1 cellular context compared by ENCODE assay signal in the genomic region with DNA sequence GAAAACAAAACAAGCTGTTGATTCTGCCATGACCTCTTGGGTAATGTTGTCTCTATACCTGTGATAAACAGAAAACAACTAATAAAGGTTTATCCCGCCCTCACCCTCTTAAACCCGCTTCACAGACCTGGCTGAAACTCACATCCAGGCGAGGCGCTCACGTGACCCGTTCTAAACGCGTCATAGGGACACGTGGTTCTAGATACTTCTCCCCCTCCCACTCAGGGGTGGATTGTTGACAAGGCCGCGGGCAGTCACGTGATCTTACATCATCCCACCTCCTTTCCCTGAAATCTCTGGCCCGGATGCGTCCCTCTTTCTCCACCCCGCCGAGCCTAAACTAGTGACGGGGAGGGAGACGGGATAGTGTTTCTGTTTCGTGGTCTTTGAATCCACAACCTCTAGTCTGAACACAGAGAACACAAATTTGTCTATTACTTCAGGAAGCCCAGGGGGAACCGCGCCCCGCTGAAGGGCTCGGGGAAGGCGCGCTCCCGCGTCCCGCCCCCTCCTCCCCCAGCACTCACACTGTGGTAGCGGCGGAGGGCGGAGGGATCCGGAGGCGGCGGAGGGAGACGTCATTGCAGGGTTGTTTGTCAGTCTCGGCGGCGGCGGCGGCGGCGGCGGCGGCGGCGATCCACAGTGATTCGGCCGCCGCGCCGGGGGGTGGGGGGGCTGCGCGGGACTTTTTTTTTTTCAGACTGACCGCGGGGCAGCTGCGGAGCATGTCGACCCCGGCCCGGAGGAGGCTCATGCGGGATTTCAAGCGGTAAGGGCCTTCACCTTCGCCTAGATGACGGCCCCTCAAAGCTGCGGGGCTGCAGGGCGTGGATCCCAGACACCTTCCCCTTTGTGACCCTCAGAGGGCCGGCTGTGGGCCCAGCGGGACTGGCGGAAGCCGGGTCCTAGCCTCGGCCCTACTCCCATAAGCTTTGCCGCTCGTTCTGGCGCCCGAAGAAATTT.
TF ChIP-seq lines count a peak whose summit lies in the region.

A gene (plus strand): TSS at position 699 of the 963 bp plus-strand sequence. CDS start 27 bp downstream, at position 726.

TF ChIP-seq in HEK293, 187 proteins besides CTCF, POLR2A, EP300 and RAD21 (continued from another document):
- TF ChIP-seq, protein P1, sequence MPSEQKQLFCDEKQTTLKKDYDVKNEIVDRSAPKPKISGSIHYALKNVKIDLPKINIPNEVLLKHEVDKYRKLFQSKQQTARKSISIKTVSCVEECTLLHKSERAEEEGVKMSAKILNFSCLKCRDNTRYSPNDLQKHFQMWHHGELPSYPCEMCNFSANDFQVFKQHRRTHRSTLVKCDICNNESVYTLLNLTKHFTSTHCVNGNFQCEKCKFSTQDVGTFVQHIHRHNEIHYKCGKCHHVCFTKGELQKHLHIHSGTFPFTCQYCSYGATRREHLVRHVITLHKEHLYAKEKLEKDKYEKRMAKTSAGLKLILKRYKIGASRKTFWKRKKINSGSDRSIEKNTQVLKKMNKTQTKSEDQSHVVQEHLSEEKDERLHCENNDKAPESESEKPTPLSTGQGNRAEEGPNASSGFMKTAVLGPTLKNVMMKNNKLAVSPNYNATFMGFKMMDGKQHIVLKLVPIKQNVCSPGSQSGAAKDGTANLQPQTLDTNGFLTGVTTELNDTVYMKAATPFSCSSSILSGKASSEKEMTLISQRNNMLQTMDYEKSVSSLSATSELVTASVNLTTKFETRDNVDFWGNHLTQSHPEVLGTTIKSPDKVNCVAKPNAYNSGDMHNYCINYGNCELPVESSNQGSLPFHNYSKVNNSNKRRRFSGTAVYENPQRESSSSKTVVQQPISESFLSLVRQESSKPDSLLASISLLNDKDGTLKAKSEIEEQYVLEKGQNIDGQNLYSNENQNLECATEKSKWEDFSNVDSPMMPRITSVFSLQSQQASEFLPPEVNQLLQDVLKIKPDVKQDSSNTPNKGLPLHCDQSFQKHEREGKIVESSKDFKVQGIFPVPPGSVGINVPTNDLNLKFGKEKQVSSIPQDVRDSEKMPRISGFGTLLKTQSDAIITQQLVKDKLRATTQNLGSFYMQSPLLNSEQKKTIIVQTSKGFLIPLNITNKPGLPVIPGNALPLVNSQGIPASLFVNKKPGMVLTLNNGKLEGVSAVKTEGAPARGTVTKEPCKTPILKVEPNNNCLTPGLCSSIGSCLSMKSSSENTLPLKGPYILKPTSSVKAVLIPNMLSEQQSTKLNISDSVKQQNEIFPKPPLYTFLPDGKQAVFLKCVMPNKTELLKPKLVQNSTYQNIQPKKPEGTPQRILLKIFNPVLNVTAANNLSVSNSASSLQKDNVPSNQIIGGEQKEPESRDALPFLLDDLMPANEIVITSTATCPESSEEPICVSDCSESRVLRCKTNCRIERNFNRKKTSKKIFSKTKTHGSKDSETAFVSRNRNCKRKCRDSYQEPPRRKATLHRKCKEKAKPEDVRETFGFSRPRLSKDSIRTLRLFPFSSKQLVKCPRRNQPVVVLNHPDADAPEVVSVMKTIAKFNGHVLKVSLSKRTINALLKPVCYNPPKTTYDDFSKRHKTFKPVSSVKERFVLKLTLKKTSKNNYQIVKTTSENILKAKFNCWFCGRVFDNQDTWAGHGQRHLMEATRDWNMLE (tag by site-specific recombination; conservative IDR thresholded peaks at IDR 0.05; ENCODE audit: low read depth): peak; percentile 62; the same call in 1 of the 2 replicates
- TF ChIP-seq ZNF292 (tag by site-specific recombination; IDR thresholded peaks at IDR 0.05; ENCODE audit: borderline replicate concordance, low read depth) (no peak), ZNF121 (tag by site-specific recombination; IDR thresholded peaks at IDR 0.05) (no peak), ZNF555 (tag by site-specific recombination; conservative IDR thresholded peaks at IDR 0.05) (no peak), YY2 (tag by site-specific recombination; IDR thresholded peaks at IDR 0.05) (peak; percentile 64), ZNF2 (tag by site-specific recombination; IDR thresholded peaks at IDR 0.05) (peak; percentile 82; the same call in 1 of the 2 replicates), ZNF843 (tag by site-specific recombination; IDR thresholded peaks at IDR 0.05) (peak; percentile 70), ZNF549 (tag by site-specific recombination; IDR thresholded peaks at IDR 0.05) (no peak), ZNF24 (tag by site-specific recombination; IDR thresholded peaks at IDR 0.05) (peak; percentile 87; the same call in 1 of the 2 replicates), SCRT1 (tag by site-specific recombination; IDR thresholded peaks at IDR 0.05; ENCODE audit: borderline replicate concordance) (no peak), ZNF791 (tag by site-specific recombination; IDR thresholded peaks at IDR 0.05) (no peak), ZNF302 (tag by site-specific recombination; IDR thresholded peaks at IDR 0.05; ENCODE audit: low read depth) (no peak), ZXDB (tag by site-specific recombination; IDR thresholded peaks at IDR 0.05) (peak; percentile 96), ZNF223 (tag by site-specific recombination; IDR thresholded peaks at IDR 0.05) (no peak; the same call in 1 of the 2 replicates), ZNF266 (tag by site-specific recombination; IDR thresholded peaks at IDR 0.05; ENCODE audit: low read depth) (peak; percentile 7; the same call in 1 of the 2 replicates)
- TF ChIP-seq, protein P2, sequence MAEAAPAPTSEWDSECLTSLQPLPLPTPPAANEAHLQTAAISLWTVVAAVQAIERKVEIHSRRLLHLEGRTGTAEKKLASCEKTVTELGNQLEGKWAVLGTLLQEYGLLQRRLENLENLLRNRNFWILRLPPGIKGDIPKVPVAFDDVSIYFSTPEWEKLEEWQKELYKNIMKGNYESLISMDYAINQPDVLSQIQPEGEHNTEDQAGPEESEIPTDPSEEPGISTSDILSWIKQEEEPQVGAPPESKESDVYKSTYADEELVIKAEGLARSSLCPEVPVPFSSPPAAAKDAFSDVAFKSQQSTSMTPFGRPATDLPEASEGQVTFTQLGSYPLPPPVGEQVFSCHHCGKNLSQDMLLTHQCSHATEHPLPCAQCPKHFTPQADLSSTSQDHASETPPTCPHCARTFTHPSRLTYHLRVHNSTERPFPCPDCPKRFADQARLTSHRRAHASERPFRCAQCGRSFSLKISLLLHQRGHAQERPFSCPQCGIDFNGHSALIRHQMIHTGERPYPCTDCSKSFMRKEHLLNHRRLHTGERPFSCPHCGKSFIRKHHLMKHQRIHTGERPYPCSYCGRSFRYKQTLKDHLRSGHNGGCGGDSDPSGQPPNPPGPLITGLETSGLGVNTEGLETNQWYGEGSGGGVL (tag by site-specific recombination; IDR thresholded peaks at IDR 0.05): peak; percentile 84
- TF ChIP-seq, protein P3, sequence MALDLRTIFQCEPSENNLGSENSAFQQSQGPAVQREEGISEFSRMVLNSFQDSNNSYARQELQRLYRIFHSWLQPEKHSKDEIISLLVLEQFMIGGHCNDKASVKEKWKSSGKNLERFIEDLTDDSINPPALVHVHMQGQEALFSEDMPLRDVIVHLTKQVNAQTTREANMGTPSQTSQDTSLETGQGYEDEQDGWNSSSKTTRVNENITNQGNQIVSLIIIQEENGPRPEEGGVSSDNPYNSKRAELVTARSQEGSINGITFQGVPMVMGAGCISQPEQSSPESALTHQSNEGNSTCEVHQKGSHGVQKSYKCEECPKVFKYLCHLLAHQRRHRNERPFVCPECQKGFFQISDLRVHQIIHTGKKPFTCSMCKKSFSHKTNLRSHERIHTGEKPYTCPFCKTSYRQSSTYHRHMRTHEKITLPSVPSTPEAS (tag by site-specific recombination; IDR thresholded peaks at IDR 0.05): 0 out of 2 replicates have a peak, but pooled peaks have one; percentile 6
- TF ChIP-seq, protein P4, sequence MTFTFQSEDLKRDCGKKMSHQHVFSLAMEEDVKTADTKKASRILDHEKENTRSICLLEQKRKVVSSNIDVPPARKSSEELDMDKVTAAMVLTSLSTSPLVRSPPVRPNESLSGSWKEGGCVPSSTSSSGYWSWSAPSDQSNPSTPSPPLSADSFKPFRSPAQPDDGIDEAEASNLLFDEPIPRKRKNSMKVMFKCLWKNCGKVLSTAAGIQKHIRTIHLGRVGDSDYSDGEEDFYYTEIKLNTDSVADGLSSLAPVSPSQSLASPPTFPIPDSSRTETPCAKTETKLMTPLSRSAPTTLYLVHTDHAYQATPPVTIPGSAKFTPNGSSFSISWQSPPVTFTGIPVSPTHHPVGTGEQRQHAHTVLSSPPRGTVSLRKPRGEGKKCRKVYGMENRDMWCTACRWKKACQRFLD (tag by site-specific recombination; IDR thresholded peaks at IDR 0.05): no peak
- TF ChIP-seq, protein P5, sequence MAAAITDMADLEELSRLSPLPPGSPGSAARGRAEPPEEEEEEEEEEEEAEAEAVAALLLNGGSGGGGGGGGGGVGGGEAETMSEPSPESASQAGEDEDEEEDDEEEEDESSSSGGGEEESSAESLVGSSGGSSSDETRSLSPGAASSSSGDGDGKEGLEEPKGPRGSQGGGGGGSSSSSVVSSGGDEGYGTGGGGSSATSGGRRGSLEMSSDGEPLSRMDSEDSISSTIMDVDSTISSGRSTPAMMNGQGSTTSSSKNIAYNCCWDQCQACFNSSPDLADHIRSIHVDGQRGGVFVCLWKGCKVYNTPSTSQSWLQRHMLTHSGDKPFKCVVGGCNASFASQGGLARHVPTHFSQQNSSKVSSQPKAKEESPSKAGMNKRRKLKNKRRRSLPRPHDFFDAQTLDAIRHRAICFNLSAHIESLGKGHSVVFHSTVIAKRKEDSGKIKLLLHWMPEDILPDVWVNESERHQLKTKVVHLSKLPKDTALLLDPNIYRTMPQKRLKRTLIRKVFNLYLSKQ (tag by site-specific recombination; IDR thresholded peaks at IDR 0.05; ENCODE audit: borderline replicate concordance): no peak
TF ChIP-seq in HEK293: peak in this region for 93.
